19 cellular contexts compared by ENCODE assay signal in genomic region chr17:56096026-56096807, GRCh38. TPM values are rescaled to one million over a fixed set of nuclear protein-coding genes. Genes with fewer than 3 reads are reported as not detected.
DNase-seq lines count a peak whose midpoint lies in the region; ATAC-seq and TF ChIP-seq lines count a peak whose summit lies in the region.
"Had no signal": no experiment of that assay in that cellular context is flagged by ENCODE, and none has a peak within 500 bp of the region (broad histone marks: within the 10 kb centered on the region; RNA-seq: fewer than 3 reads in every experiment).

No MANE protein-coding gene starts in this region.

- DNase-seq in EH (ENCODE audit: low read depth), result peak; percentile 73
- peak; percentile 79 for DNase-seq in M059J (ENCODE audit: low read depth)
- DNase-seq in astrocyte of the hippocampus (ENCODE audit: low read depth, low spot score), result peak; percentile 66
- peak; percentile 52 for DNase-seq in myocyte (ENCODE audit: low read depth)
- DNase-seq in erythroblast (lab: John Stamatoyannopoulos, UW), result no peak
- DNase-seq in effector memory CD8-positive, alpha-beta T cell, result no peak
- DNase-seq in NCI-H1694 (lab: John Stamatoyannopoulos, UW), result no peak
- DNase-seq: AML-193, COR-L47, KG1, NCI-H1092 treated with DMSO at 0.1 percent for 48 hours, NCI-H2107, NCI-H345, NCI-H69, RPMI8226, SJCRH30 had no signal

- no peak overlapping the region for H3K27ac Mint-ChIP-seq in effector memory CD8-positive, alpha-beta T cell
- H3K27ac Mint-ChIP-seq: CD14-positive monocyte had no signal

- no peaks in the 10 kb centered on the region for H3K36me3 Mint-ChIP-seq in effector memory CD8-positive, alpha-beta T cell (ENCODE audit: insufficient read depth)
- H3K36me3 Mint-ChIP-seq: CD14-positive monocyte had no signal

- H3K4me3 Mint-ChIP-seq in effector memory CD8-positive, alpha-beta T cell, result no peak overlapping the region
- H3K4me3 Mint-ChIP-seq: CD14-positive monocyte had no signal

- H3K27me3 Mint-ChIP-seq in effector memory CD8-positive, alpha-beta T cell, result no peaks in the 10 kb centered on the region

- ATAC-seq in GM21619 (IDR thresholded peaks at IDR 0.05; ENCODE audit: unreplicated experiment), result no peak
- ATAC-seq in effector memory CD8-positive, alpha-beta T cell (replicated peaks), result no peak

- H3K9me3 Mint-ChIP-seq in effector memory CD8-positive, alpha-beta T cell, result no peaks in the 10 kb centered on the region
- H3K9me3 Mint-ChIP-seq: CD14-positive monocyte had no signal

- no peak for TF ChIP-seq POLR2A in erythroblast (IDR thresholded peaks at IDR 0.05; ENCODE audit: low read length)

- H3K4me1 Mint-ChIP-seq in effector memory CD8-positive, alpha-beta T cell (ENCODE audit: low read depth in 2 of 2), result no peaks in the 10 kb centered on the region

RNA-seq across cellular contexts. Expression of gene ANKFN1, which starts 57.1 kb away (rescaled TPM):
- total RNA-seq in M059J (2014; rRNA removed; shearing (Covaris generic)), result 0.52 and 1.4 TPM in 2 replicates
- 0.10 TPM in 1 of 2 replicates, not detected in the other for total RNA-seq in myocyte
- polyA plus RNA-seq in myocyte (2012), result 0.08 TPM
- total RNA-seq: A673 had no signal
- polyA plus RNA-seq: CD14-positive monocyte had no signal

Comparison
In these comparisons a context has a peak if more than half of its experiments do, and no peak if none do; other contexts are left out.
1. DNase-seq: peak in EH (single experiment), M059J (single experiment), astrocyte of the hippocampus (single experiment) and myocyte (single experiment); none in erythroblast (0 of 2), effector memory CD8-positive, alpha-beta T cell (0 of 3) and NCI-H1694 (single experiment).